ENCODE assay signal across 18 cellular contexts in genomic region chr7:44396931-44397525, GRCh38.
DNase-seq lines count a peak whose midpoint lies in the region; ATAC-seq, FAIRE-seq and TF ChIP-seq lines count a peak whose summit lies in the region.
"Had no signal": no experiment of that assay in that cellular context is flagged by ENCODE, and none has a peak within 500 bp of the region (broad histone marks: within the 10 kb centered on the region; RNA-seq: fewer than 3 reads in every experiment).

No MANE protein-coding gene starts in this region.

- no peak overlapping the region for H3K4me3 Mint-ChIP-seq in endodermal cell
- H3K4me3 Mint-ChIP-seq: activated CD4-positive, alpha-beta T cell treated with anti-CD3 and anti-CD28 coated beads, Interleukin-2, amount 10 ng/mL, durations not matched to agents 7 days and 5 days; activated T-helper 1 cell treated with anti-CD3 and anti-CD28 coated beads, Interleukin-12 subunit alpha, Interleukin-12 subunit beta, Interleukin-2, Interleukin-4 antibody, amounts not matched to agents 30 ng/mL and 10 ng/mL and 1 ng/mL, durations not matched to agents 14 hours and 24 hours and 36 hours; GM23338 had no signal

- peaks cover 11% of the 10 kb centered on the region for H3K4me1 Mint-ChIP-seq in endodermal cell
- H3K4me1 Mint-ChIP-seq: activated CD4-positive, alpha-beta T cell treated with anti-CD3 and anti-CD28 coated beads, Interleukin-2, amount 10 ng/mL, durations not matched to agents 7 days and 5 days had no signal

- in situ Hi-C loops in GM13977 (cut with MboI; ENCODE audit: low pct_unique_long_range_greater_than_20kb, low sequenced_read_pairs, unreplicated experiment) = no loop called here

- ATAC-seq in HG03469 (IDR thresholded peaks at IDR 0.05; ENCODE audit: unreplicated experiment) = no peak
- ATAC-seq in HG03159 (IDR thresholded peaks at IDR 0.05; ENCODE audit: unreplicated experiment) = no peak
- no peak for ATAC-seq in HG02973 (IDR thresholded peaks at IDR 0.05; ENCODE audit: unreplicated experiment)
- ATAC-seq: GM23338, K562 had no signal

- no peaks in the 10 kb centered on the region for H3K9me3 ChIP-seq in endodermal cell (ENCODE audit: control insufficient read depth, low read length)

- no peaks in the 10 kb centered on the region for H3K27me3 Mint-ChIP-seq in endodermal cell (ENCODE audit: insufficient read depth)
- H3K27me3 Mint-ChIP-seq: activated CD4-positive, alpha-beta T cell treated with anti-CD3 and anti-CD28 coated beads, Interleukin-2, amount 10 ng/mL, durations not matched to agents 7 days and 5 days; progenitor cell of endocrine pancreas had no signal

- H3K4me3 ChIP-seq in endodermal cell (ENCODE audit: low read length) = no peak overlapping the region
- H3K4me3 ChIP-seq: GM23338, K562 had no signal

- peaks cover 11% of the 10 kb centered on the region for H3K4me1 ChIP-seq in endodermal cell (ENCODE audit: control insufficient read depth, insufficient read depth, low read length)

- H3K27ac Mint-ChIP-seq in endodermal cell = no peak overlapping the region
- H3K27ac Mint-ChIP-seq: activated T-helper 1 cell treated with anti-CD3 and anti-CD28 coated beads, Interleukin-12 subunit alpha, Interleukin-12 subunit beta, Interleukin-2, Interleukin-4 antibody, amounts not matched to agents 30 ng/mL and 10 ng/mL and 1 ng/mL, durations not matched to agents 14 hours and 24 hours and 36 hours; GM23338 had no signal

- H3K9me3 Mint-ChIP-seq in endodermal cell = no peaks in the 10 kb centered on the region
- H3K9me3 Mint-ChIP-seq: activated CD4-positive, alpha-beta T cell treated with anti-CD3 and anti-CD28 coated beads, Interleukin-2, amount 10 ng/mL, durations not matched to agents 7 days and 5 days; activated T-helper 1 cell treated with anti-CD3 and anti-CD28 coated beads, Interleukin-12 subunit alpha, Interleukin-12 subunit beta, Interleukin-2, Interleukin-4 antibody, amounts not matched to agents 30 ng/mL and 10 ng/mL and 1 ng/mL, durations not matched to agents 14 hours and 24 hours and 36 hours; GM23338 had no signal

- DNase-seq in HTR-8/SVneo (ENCODE audit: insufficient read length, low spot score) = no peak
- peak; percentile 77 for DNase-seq in NCI-H226
- peak; percentile 20 for DNase-seq in endodermal cell
- DNase-seq in myocyte (ENCODE audit: low read depth) = peak; percentile 75
- no peak for DNase-seq in GM13977 (ENCODE audit: low spot score)
- DNase-seq: activated CD4-positive, alpha-beta T cell treated with anti-CD3 and anti-CD28 coated beads, Interleukin-2, amount 10 ng/mL, durations not matched to agents 7 days and 5 days; NCI-H1436 treated with DMSO at 0.1 percent for 48 hours; T-helper 9 cell had no signal

- 87 to 92% methylated on average over 7 to 8 of the region's 8 CpGs for WGBS in endodermal cell (ENCODE audit: insufficient coverage in 1 of 2, insufficient read length in 1 of 2), 2 experiments

- peaks cover 13% of the 10 kb centered on the region for H3K36me3 Mint-ChIP-seq in endodermal cell (ENCODE audit: low read depth)

- TF ChIP-seq CTCF in endodermal cell (conservative IDR thresholded peaks at IDR 0.05) = no peak
- no peak for TF ChIP-seq CTCF in GM13977 (IDR thresholded peaks at IDR 0.05; ENCODE audit: extremely low read depth, insufficient read depth, missing control alignments)

- H3K27me3 ChIP-seq in endodermal cell (ENCODE audit: control insufficient read depth, insufficient read depth, low read length, poor library complexity, severe bottlenecking) = no peaks in the 10 kb centered on the region

- peaks cover 37% of the 10 kb centered on the region for H3K36me3 ChIP-seq in endodermal cell (ENCODE audit: control insufficient read depth, insufficient read depth, low read length)

- peak; percentile 42 for FAIRE-seq in HTR-8/SVneo (lab: Jason Lieb, UNC)
- FAIRE-seq: astrocyte, islet of Langerhans, K562 had no signal

- no peak overlapping the region for H3K9ac ChIP-seq in endodermal cell (ENCODE audit: extremely low read depth, low read length, poor library complexity, severe bottlenecking)

- no peak overlapping the region for H3K27ac ChIP-seq in endodermal cell (ENCODE audit: low read depth, low read length)
- H3K27ac ChIP-seq: RWPE1 had no signal

Comparison
In these comparisons a context has a peak if more than half of its experiments do, and no peak if none do; other contexts are left out.
1. DNase-seq: peak in NCI-H226 (single experiment), endodermal cell (single experiment) and myocyte (single experiment); none in HTR-8/SVneo (single experiment) and GM13977 (single experiment).